In genomic region chr17:62062936-62063335, GRCh38 we compare ENCODE assay signal across 9 cellular contexts. TPM values are rescaled to one million over a fixed set of nuclear protein-coding genes. Genes with fewer than 3 reads are reported as not detected.
DNase-seq lines count a peak whose midpoint lies in the region; ATAC-seq and TF ChIP-seq lines count a peak whose summit lies in the region.
"Had no signal": no experiment of that assay in that cellular context is flagged by ENCODE, and none has a peak within 500 bp of the region (broad histone marks: within the 10 kb centered on the region; RNA-seq: fewer than 3 reads in every experiment).

No MANE protein-coding gene starts in this region.

- H3K27me3 Mint-ChIP-seq in central memory CD8-positive, alpha-beta T cell, result no peaks in the 10 kb centered on the region

- H3K36me3 ChIP-seq in HUES64 (ENCODE audit: insufficient read depth, low read length) (peaks cover 43% of the 10 kb centered on the region), muscle layer of duodenum (ENCODE audit: control insufficient read depth in 1 of 2, insufficient read depth in 2 of 2, low read length in 2 of 2) (peaks cover 0 to 23% of the 10 kb centered on the region in 2 donors), body of pancreas (replicated peaks in 1 of 2; ENCODE audit: insufficient read depth in 1 of 2, low read depth in 2 of 2) (no peaks in the 10 kb centered on the region)

- H3K27ac ChIP-seq in HUES64 (ENCODE audit: low read depth, low read length), result no peak overlapping the region
- peak overlapping the region; percentile 32 for H3K27ac ChIP-seq in muscle layer of duodenum (ENCODE audit: low read length)
- H3K27ac ChIP-seq in body of pancreas, result peak overlapping the region in 2 of 4 donors; percentile 1 to 95

- no peak for TF ChIP-seq POLR2A in body of pancreas (IDR thresholded peaks at IDR 0.05)

- H3K9me3 ChIP-seq in HUES64 (ENCODE audit: insufficient read depth, low read depth, low read length), result no peaks in the 10 kb centered on the region
- no peaks in the 10 kb centered on the region for H3K9me3 ChIP-seq in muscle layer of duodenum (ENCODE audit: control insufficient read depth in 1 of 2, low read length in 2 of 2)
- no peaks in the 10 kb centered on the region for H3K9me3 ChIP-seq in body of pancreas

- H3K9ac ChIP-seq in HUES64 (ENCODE audit: low read depth, low read length), result no peak overlapping the region

- DNase-seq in AG10803 (ENCODE audit: low read depth) (no peak), ACHN (no peak), body of pancreas (no peak), ureter (ENCODE audit: low spot score) (no peak)
- DNase-seq in central memory CD8-positive, alpha-beta T cell (ENCODE audit: low spot score in 2 of 2), result no peak
- DNase-seq: stimulated activated CD4-positive, alpha-beta T cell treated with anti-CD3 and anti-CD28 coated beads, Interleukin-15, amount 100 ng/mL, for 24 hours had no signal

- ATAC-seq in central memory CD8-positive, alpha-beta T cell (replicated peaks; ENCODE audit: extremely low read depth, poor library complexity, severe bottlenecking), result no peak
- ATAC-seq in HG02759 (IDR thresholded peaks at IDR 0.05; ENCODE audit: unreplicated experiment) (no peak), body of pancreas (no peak)

- H3K4me3 Mint-ChIP-seq in central memory CD8-positive, alpha-beta T cell, result peak overlapping the region; percentile 94

- H3K27me3 ChIP-seq in HUES64 (ENCODE audit: insufficient read depth, low read length), result no peaks in the 10 kb centered on the region
- no peaks in the 10 kb centered on the region for H3K27me3 ChIP-seq in muscle layer of duodenum (ENCODE audit: low read depth, low read length)
- H3K27me3 ChIP-seq in body of pancreas, result no peaks in the 10 kb centered on the region

- in situ Hi-C loops in ACHN (cut with HindIII; ENCODE audit: low pct_ligation_motif_present, low pct_unique_long_range_greater_than_20kb, low sequenced_read_pairs), result no loop called here

- WGBS in HUES64, result 68% methylated on average over 3 of the region's 3 CpGs
- WGBS in body of pancreas, 2 donors, result 51 to 64% methylated on average over 3 of the region's 3 CpGs

- no peak for TF ChIP-seq CTCF in AG10803 (conservative IDR thresholded peaks at IDR 0.05; ENCODE audit: low read length)
- TF ChIP-seq CTCF in body of pancreas (IDR thresholded peaks at IDR 0.05), result no peak

- H3K9me3 Mint-ChIP-seq in central memory CD8-positive, alpha-beta T cell, result no peaks in the 10 kb centered on the region

- H3K4me1 ChIP-seq in HUES64 (ENCODE audit: insufficient read depth, low read length) (peaks cover 22% of the 10 kb centered on the region), muscle layer of duodenum (ENCODE audit: control insufficient read depth in 1 of 2, insufficient read depth in 2 of 2, low read length in 2 of 2) (peaks cover 25 to 40% of the 10 kb centered on the region in 2 donors), body of pancreas (peaks cover 68% of the 10 kb centered on the region)

- H3K4me1 Mint-ChIP-seq in central memory CD8-positive, alpha-beta T cell, result peaks cover 55% of the 10 kb centered on the region

- peaks cover 37% of the 10 kb centered on the region for H3K36me3 Mint-ChIP-seq in central memory CD8-positive, alpha-beta T cell (ENCODE audit: insufficient read depth)

- peak overlapping the region; percentile 96 for H3K27ac Mint-ChIP-seq in central memory CD8-positive, alpha-beta T cell (ENCODE audit: low read depth)

- intact Hi-C loops in body of pancreas (cut with DNase I), result no loop called here

- peak overlapping the region; percentile 74 for H3K4me3 ChIP-seq in AG10803 (ENCODE audit: low read length)
- peak overlapping the region; percentile 91 for H3K4me3 ChIP-seq in HUES64 (ENCODE audit: low read length)
- peak overlapping the region; percentile 95 to 98 for H3K4me3 ChIP-seq in muscle layer of duodenum (ENCODE audit: low read depth in 1 of 2, low read length in 2 of 2)
- H3K4me3 ChIP-seq in body of pancreas, result peak overlapping the region in 1 of 2 donors; percentile 1

RNA-seq across cellular contexts. Expression of gene MED13, which starts 2.1 kb away (rescaled TPM):
- polyA plus RNA-seq in HUES64 (2013, experiment 1 of 2), result 19.8 TPM
- polyA plus RNA-seq in HUES64 (2013, experiment 2 of 2), result 20.2 TPM
- 10 to 100 TPM; 37.4 to 41.5 TPM for total RNA-seq in body of pancreas
- 86.2 TPM for total RNA-seq in ureter
